ENCODE assay signal across 25 cellular contexts in the genomic region with DNA sequence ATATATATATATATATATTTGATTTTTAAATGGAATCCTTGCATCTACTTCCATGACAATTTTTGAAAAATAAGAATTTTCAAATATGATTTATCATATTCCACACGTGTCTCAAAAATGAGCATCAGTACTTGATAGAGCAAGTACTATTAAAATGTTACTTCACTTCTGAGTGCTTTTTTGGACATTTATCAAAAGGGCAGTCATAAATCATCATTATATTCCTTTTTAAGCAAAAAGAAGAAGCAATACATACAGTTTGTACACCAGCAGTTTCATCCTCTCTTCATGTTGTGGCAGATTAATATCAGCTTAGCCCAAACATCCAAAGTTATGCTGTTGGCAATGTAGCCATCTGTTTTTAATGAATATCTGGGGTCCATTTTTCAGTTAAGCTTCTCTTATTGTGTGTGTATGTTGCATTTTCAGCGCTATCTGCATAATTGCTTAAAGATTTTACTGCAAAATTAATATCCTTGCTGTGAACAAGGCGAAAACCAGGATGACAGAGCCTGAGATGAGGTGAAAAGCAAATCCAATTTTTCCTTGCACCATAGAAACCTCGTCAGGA.
"Had no signal": no experiment of that assay in that cellular context is flagged by ENCODE, and none has a peak within 500 bp of the region (broad histone marks: within the 10 kb centered on the region; RNA-seq: fewer than 3 reads in every experiment).

No MANE protein-coding gene starts in this region.

- H3K27ac ChIP-seq: adrenal gland, body of pancreas, colonic mucosa, RWPE1 had no signal

- DNase-seq: activated CD4-positive, alpha-beta T cell treated with anti-CD3 and anti-CD28 coated beads, Interleukin-2, amount 10 ng/mL, durations not matched to agents 24 days and 14 days; activated CD4-positive, alpha-beta T cell treated with anti-CD3 and anti-CD28 coated beads, Interleukin-2, amount 50 U/mL, for 4 hours; activated CD8-positive, alpha-beta T cell treated with anti-CD3 and anti-CD28 coated beads for 36 hours; activated gamma-delta T cell; activated naive CD4-positive, alpha-beta T cell treated with Interleukin-2 at 50 U/mL for 16 hours; activated T-cell treated with anti-CD3 and anti-CD28 coated beads, Interleukin-2, amount 50 U/mL, for 24 hours; adrenal gland; body of pancreas; central memory CD4-positive, alpha-beta T cell; colonic mucosa; Karpas-422; KBM-7; NCI-H1048; NCI-H1105 treated with DMSO at 0.1 percent for 48 hours; NCI-H1436; NCI-H1694 treated with DMSO at 0.1 percent for 48 hours; NCI-H2029; NCI-H2107; NCI-H2171; NCI-H510A; NCI-H69; NK-92 treated with Interleukin-12 subunit alpha and Interleukin-12 subunit beta, amount 100 ng/mL, for 24 hours; PC-3; SIG-M5 had no signal

- H3K4me3 ChIP-seq: adrenal gland, body of pancreas, colonic mucosa had no signal

- H3K36me3 ChIP-seq: adrenal gland, colonic mucosa had no signal

- H3K9me3 ChIP-seq: adrenal gland, body of pancreas, colonic mucosa had no signal
